In the genomic region with DNA sequence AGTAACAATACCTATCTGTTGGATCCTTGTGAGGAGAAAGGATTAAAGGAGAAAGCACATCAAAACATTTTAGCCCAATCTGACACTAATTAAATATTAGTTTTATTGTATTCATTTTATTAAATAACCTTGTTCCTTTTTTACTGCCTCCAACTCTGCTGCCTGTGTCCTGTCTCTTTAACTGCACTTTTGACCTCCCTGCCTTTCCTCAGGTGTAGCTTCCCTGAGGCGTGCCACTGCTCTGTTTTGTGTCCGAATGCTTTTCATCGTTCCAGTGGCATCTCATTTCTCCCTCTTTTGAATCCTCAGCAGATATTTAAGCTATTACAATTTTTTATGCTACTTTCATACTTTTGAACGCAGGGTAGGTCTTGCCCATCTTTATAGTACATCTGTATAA, we compare ENCODE assay signal across 3 cellular contexts.
"Had no signal": no experiment of that assay in that cellular context is flagged by ENCODE, and none has a peak within 500 bp of the region (broad histone marks: within the 10 kb centered on the region; RNA-seq: fewer than 3 reads in every experiment).

No MANE protein-coding gene starts in this region.

- DNase-seq: GDM1, GF-D8 had no signal

- H3K4me3 ChIP-seq: GM12878 had no signal

- ATAC-seq: GM12878 had no signal
